Comparison of ENCODE assay signal across 1 cellular context in the genomic region with DNA sequence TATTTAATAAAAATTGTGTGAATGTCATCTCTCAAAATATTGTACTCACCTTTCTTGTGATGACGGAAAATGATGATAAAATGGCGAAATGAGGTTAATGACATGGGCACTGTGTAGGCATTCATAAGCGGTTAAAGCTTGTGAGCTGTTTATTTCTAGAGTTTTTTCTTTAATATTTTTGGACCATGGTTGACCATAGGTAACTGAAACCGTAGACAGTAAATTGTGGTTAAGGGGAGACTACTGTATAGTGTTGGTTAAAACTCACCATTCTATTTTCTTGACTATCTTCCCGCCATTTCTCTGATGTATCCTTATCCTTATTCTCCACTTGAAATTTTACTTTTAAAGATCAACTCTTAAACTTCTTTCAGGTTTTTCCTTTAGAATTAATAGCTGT.
TF ChIP-seq lines count a peak whose summit lies in the region.

No MANE protein-coding gene starts in this region.

TF ChIP-seq in GM12878, 131 proteins besides CTCF, POLR2A, EP300 and RAD21:
- TF ChIP-seq IKZF2 (IDR thresholded peaks at IDR 0.05) (0 out of 4 replicates have a peak, but pooled peaks of 1 of the 2 experiments have one; percentile 4), CBFB (IDR thresholded peaks at IDR 0.05; ENCODE audit: low read depth) (0 out of 2 replicates have a peak, but pooled peaks have one; percentile 14), NFIC (IDR thresholded peaks at IDR 0.05; ENCODE audit: low read depth, low read length) (0 out of 2 replicates have a peak, but pooled peaks have one; percentile 23), ZNF207 (IDR thresholded peaks at IDR 0.05; ENCODE audit: borderline replicate concordance) (no peak), RUNX3 (IDR thresholded peaks at IDR 0.05; ENCODE audit: low read length) (peak; percentile 61)
- TF ChIP-seq, protein P1, sequence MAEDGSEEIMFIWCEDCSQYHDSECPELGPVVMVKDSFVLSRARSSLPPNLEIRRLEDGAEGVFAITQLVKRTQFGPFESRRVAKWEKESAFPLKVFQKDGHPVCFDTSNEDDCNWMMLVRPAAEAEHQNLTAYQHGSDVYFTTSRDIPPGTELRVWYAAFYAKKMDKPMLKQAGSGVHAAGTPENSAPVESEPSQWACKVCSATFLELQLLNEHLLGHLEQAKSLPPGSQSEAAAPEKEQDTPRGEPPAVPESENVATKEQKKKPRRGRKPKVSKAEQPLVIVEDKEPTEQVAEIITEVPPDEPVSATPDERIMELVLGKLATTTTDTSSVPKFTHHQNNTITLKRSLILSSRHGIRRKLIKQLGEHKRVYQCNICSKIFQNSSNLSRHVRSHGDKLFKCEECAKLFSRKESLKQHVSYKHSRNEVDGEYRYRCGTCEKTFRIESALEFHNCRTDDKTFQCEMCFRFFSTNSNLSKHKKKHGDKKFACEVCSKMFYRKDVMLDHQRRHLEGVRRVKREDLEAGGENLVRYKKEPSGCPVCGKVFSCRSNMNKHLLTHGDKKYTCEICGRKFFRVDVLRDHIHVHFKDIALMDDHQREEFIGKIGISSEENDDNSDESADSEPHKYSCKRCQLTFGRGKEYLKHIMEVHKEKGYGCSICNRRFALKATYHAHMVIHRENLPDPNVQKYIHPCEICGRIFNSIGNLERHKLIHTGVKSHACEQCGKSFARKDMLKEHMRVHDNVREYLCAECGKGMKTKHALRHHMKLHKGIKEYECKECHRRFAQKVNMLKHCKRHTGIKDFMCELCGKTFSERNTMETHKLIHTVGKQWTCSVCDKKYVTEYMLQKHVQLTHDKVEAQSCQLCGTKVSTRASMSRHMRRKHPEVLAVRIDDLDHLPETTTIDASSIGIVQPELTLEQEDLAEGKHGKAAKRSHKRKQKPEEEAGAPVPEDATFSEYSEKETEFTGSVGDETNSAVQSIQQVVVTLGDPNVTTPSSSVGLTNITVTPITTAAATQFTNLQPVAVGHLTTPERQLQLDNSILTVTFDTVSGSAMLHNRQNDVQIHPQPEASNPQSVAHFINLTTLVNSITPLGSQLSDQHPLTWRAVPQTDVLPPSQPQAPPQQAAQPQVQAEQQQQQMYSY (CRISPR knock-in tag; IDR thresholded peaks at IDR 0.05): no peak
